1 cellular context compared by ENCODE assay signal in the genomic region with DNA sequence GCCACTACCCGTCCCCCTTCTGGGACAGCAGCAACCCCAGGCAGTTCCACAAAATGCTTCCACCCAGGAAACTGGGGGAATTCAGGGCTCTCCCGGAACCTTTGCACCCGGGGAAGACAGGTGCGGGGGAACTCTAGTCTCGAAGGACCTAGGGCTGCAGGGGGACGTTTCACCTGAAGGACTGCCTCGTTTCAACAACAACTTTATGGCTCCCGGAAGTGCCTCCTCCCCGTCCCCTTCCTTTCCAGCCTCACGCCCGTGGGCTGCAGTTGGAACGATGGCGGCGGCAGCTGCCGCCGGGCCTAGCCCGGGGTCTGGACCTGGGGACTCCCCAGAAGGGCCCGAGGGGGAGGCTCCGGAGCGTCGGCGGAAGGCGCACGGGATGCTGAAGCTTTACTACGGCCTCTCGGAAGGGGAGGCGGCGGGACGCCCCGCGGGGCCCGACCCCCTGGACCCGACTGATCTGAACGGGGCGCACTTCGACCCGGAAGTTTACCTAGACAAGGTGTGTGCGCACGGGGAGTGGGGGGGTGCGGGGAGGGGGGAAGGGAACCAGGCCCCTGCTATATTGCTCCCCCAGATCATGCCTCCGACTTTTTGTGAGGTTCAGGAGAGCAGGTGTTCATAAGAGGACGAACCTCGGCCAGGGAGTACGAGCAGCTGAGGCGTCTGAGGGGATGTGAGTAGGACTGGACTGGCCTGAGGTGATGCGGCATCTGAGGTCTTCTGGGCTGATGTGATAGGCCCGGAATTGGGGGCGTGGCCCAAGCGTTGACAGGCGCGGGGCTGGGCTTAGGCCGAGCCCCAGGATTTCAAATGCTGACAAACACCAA.
TF ChIP-seq lines count a peak whose summit lies in the region.

A gene (plus strand): TSS at position 241 of the 833 bp plus-strand sequence. CDS start 37 bp downstream, at position 278.

TF ChIP-seq in HepG2, 621 proteins besides CTCF, POLR2A, EP300 and RAD21 (continued from another document and continues in another):
- TF ChIP-seq KLF12 (CRISPR knock-in tag; IDR thresholded peaks at IDR 0.05; ENCODE audit: borderline replicate concordance) (peak; percentile 68), ZNF530 (CRISPR knock-in tag; IDR thresholded peaks at IDR 0.05; ENCODE audit: low read depth) (no peak), ZC3H13 (CRISPR knock-in tag; IDR thresholded peaks at IDR 0.05) (no peak), MXI1 (IDR thresholded peaks at IDR 0.05; ENCODE audit: borderline replicate concordance, low read depth, low read length) (peak; percentile 95; the same call in 1 of the 3 replicates), PRMT3 (CRISPR knock-in tag; IDR thresholded peaks at IDR 0.05; ENCODE audit: borderline replicate concordance, low read depth) (no peak), TAF1 (CRISPR knock-in tag; IDR thresholded peaks at IDR 0.05) (peak; percentile 79), NCOA5 (CRISPR knock-in tag; IDR thresholded peaks at IDR 0.05) (no peak; the same call in 1 of the 2 replicates), ZNF749 (CRISPR knock-in tag; IDR thresholded peaks at IDR 0.05; ENCODE audit: borderline replicate concordance) (no peak; the same call in 1 of the 2 replicates), TCF7L2 (IDR thresholded peaks at IDR 0.05; ENCODE audit: low read depth, low read length) (no peak), TAF15 (IDR thresholded peaks at IDR 0.05; ENCODE audit: low read depth, low read length, poor library complexity, severe bottlenecking) (peak; percentile 82), ZNF343 (CRISPR knock-in tag; IDR thresholded peaks at IDR 0.05) (0 out of 2 replicates have a peak, but pooled peaks have one; percentile 65), MEIS1 (CRISPR knock-in tag; IDR thresholded peaks at IDR 0.05; ENCODE audit: borderline replicate concordance) (peak; percentile 60; the same call in 1 of the 2 replicates), CAMTA2 (CRISPR knock-in tag; IDR thresholded peaks at IDR 0.05; ENCODE audit: borderline replicate concordance) (peak; percentile 77; the same call in 1 of the 2 replicates), ZNF564 (CRISPR knock-in tag; IDR thresholded peaks at IDR 0.05) (0 out of 2 replicates have a peak, but pooled peaks have one; percentile 50), MIER2 (CRISPR knock-in tag; IDR thresholded peaks at IDR 0.05) (peak; percentile 67; the same call in 1 of the 2 replicates), ELF3 (CRISPR knock-in tag; IDR thresholded peaks at IDR 0.05) (peak; percentile 89), ZFX (CRISPR knock-in tag; IDR thresholded peaks at IDR 0.05; ENCODE audit: low read depth) (peak; percentile 94), IRX3 (CRISPR knock-in tag; IDR thresholded peaks at IDR 0.05; ENCODE audit: borderline replicate concordance, low read depth) (no peak), ZNF431 (CRISPR knock-in tag; IDR thresholded peaks at IDR 0.05; ENCODE audit: borderline replicate concordance, low read depth) (no peak; the same call in 1 of the 2 replicates), JUNB (CRISPR knock-in tag; IDR thresholded peaks at IDR 0.05; ENCODE audit: borderline replicate concordance) (no peak), DR1 (CRISPR knock-in tag; IDR thresholded peaks at IDR 0.05) (peak; percentile 35; the same call in 1 of the 2 replicates), KDM5B (CRISPR knock-in tag; IDR thresholded peaks at IDR 0.05; ENCODE audit: borderline replicate concordance) (peak; percentile 74; the same call in 1 of the 2 replicates), RFXANK (CRISPR knock-in tag; IDR thresholded peaks at IDR 0.05) (no peak; the same call in 1 of the 2 replicates), KMT2B (CRISPR knock-in tag; IDR thresholded peaks at IDR 0.05) (peak; percentile 86), TP53 (CRISPR knock-in tag; conservative IDR thresholded peaks at IDR 0.05) (peak; percentile 67; the same call in 1 of the 2 replicates), GTF2F1 (IDR thresholded peaks at IDR 0.05; ENCODE audit: low read length) (peak; percentile 77; the same call in 1 of the 2 replicates), NR2F2 (IDR thresholded peaks at IDR 0.05; ENCODE audit: borderline replicate concordance, low read depth) (0 out of 2 replicates have a peak, but pooled peaks have one; percentile 71), KDM5A (IDR thresholded peaks at IDR 0.05; ENCODE audit: borderline replicate concordance, low read length) (peak; percentile 99), RCOR2 (CRISPR knock-in tag; IDR thresholded peaks at IDR 0.05) (no peak; the same call in 1 of the 2 replicates)
- TF ChIP-seq, protein P1, sequence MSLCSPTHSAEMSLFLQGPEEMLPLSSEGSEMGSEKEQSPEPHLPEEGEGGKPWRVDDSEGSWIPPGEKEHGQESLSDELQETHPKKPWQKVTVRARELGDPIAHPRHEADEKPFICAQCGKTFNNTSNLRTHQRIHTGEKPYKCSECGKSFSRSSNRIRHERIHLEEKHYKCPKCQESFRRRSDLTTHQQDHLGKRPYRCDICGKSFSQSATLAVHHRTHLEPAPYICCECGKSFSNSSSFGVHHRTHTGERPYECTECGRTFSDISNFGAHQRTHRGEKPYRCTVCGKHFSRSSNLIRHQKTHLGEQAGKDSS (CRISPR knock-in tag; IDR thresholded peaks at IDR 0.05; ENCODE audit: borderline replicate concordance, low read depth) = peak; percentile 79; the same call in 1 of the 2 replicates
- TF ChIP-seq, protein P2, sequence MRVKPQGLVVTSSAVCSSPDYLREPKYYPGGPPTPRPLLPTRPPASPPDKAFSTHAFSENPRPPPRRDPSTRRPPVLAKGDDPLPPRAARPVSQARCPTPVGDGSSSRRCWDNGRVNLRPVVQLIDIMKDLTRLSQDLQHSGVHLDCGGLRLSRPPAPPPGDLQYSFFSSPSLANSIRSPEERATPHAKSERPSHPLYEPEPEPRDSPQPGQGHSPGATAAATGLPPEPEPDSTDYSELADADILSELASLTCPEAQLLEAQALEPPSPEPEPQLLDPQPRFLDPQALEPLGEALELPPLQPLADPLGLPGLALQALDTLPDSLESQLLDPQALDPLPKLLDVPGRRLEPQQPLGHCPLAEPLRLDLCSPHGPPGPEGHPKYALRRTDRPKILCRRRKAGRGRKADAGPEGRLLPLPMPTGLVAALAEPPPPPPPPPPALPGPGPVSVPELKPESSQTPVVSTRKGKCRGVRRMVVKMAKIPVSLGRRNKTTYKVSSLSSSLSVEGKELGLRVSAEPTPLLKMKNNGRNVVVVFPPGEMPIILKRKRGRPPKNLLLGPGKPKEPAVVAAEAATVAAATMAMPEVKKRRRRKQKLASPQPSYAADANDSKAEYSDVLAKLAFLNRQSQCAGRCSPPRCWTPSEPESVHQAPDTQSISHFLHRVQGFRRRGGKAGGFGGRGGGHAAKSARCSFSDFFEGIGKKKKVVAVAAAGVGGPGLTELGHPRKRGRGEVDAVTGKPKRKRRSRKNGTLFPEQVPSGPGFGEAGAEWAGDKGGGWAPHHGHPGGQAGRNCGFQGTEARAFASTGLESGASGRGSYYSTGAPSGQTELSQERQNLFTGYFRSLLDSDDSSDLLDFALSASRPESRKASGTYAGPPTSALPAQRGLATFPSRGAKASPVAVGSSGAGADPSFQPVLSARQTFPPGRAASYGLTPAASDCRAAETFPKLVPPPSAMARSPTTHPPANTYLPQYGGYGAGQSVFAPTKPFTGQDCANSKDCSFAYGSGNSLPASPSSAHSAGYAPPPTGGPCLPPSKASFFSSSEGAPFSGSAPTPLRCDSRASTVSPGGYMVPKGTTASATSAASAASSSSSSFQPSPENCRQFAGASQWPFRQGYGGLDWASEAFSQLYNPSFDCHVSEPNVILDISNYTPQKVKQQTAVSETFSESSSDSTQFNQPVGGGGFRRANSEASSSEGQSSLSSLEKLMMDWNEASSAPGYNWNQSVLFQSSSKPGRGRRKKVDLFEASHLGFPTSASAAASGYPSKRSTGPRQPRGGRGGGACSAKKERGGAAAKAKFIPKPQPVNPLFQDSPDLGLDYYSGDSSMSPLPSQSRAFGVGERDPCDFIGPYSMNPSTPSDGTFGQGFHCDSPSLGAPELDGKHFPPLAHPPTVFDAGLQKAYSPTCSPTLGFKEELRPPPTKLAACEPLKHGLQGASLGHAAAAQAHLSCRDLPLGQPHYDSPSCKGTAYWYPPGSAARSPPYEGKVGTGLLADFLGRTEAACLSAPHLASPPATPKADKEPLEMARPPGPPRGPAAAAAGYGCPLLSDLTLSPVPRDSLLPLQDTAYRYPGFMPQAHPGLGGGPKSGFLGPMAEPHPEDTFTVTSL (CRISPR knock-in tag; IDR thresholded peaks at IDR 0.05; ENCODE audit: borderline replicate concordance) = peak; percentile 63; the same call in 1 of the 2 replicates
- TF ChIP-seq, protein P3, sequence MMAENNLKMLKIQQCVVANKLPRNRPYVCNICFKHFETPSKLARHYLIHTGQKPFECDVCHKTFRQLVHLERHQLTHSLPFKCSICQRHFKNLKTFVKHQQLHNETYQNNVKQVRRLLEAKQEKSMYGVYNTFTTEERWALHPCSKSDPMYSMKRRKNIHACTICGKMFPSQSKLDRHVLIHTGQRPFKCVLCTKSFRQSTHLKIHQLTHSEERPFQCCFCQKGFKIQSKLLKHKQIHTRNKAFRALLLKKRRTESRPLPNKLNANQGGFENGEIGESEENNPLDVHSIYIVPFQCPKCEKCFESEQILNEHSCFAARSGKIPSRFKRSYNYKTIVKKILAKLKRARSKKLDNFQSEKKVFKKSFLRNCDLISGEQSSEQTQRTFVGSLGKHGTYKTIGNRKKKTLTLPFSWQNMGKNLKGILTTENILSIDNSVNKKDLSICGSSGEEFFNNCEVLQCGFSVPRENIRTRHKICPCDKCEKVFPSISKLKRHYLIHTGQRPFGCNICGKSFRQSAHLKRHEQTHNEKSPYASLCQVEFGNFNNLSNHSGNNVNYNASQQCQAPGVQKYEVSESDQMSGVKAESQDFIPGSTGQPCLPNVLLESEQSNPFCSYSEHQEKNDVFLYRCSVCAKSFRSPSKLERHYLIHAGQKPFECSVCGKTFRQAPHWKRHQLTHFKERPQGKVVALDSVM (CRISPR knock-in tag; IDR thresholded peaks at IDR 0.05) = peak; percentile 68
- TF ChIP-seq, protein P4, sequence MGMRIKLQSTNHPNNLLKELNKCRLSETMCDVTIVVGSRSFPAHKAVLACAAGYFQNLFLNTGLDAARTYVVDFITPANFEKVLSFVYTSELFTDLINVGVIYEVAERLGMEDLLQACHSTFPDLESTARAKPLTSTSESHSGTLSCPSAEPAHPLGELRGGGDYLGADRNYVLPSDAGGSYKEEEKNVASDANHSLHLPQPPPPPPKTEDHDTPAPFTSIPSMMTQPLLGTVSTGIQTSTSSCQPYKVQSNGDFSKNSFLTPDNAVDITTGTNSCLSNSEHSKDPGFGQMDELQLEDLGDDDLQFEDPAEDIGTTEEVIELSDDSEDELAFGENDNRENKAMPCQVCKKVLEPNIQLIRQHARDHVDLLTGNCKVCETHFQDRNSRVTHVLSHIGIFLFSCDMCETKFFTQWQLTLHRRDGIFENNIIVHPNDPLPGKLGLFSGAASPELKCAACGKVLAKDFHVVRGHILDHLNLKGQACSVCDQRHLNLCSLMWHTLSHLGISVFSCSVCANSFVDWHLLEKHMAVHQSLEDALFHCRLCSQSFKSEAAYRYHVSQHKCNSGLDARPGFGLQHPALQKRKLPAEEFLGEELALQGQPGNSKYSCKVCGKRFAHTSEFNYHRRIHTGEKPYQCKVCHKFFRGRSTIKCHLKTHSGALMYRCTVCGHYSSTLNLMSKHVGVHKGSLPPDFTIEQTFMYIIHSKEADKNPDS (CRISPR knock-in tag; IDR thresholded peaks at IDR 0.05) = no peak
- TF ChIP-seq, protein P5, sequence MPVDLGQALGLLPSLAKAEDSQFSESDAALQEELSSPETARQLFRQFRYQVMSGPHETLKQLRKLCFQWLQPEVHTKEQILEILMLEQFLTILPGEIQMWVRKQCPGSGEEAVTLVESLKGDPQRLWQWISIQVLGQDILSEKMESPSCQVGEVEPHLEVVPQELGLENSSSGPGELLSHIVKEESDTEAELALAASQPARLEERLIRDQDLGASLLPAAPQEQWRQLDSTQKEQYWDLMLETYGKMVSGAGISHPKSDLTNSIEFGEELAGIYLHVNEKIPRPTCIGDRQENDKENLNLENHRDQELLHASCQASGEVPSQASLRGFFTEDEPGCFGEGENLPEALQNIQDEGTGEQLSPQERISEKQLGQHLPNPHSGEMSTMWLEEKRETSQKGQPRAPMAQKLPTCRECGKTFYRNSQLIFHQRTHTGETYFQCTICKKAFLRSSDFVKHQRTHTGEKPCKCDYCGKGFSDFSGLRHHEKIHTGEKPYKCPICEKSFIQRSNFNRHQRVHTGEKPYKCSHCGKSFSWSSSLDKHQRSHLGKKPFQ (CRISPR knock-in tag; IDR thresholded peaks at IDR 0.05; ENCODE audit: insufficient replicate concordance) = no peak
- TF ChIP-seq, protein P6, sequence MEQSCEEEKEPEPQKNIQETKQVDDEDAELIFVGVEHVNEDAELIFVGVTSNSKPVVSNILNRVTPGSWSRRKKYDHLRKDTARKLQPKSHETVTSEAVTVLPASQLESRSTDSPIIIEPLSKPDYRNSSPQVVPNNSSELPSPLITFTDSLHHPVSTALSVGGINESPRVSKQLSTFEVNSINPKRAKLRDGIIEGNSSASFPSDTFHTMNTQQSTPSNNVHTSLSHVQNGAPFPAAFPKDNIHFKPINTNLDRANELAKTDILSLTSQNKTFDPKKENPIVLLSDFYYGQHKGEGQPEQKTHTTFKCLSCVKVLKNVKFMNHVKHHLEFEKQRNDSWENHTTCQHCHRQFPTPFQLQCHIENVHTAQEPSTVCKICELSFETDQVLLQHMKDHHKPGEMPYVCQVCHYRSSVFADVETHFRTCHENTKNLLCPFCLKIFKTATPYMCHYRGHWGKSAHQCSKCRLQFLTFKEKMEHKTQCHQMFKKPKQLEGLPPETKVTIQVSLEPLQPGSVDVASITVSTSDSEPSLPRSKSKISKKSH (CRISPR knock-in tag; IDR thresholded peaks at IDR 0.05; ENCODE audit: borderline replicate concordance) = peak; percentile 70; the same call in 1 of the 2 replicates
- TF ChIP-seq, protein P7, sequence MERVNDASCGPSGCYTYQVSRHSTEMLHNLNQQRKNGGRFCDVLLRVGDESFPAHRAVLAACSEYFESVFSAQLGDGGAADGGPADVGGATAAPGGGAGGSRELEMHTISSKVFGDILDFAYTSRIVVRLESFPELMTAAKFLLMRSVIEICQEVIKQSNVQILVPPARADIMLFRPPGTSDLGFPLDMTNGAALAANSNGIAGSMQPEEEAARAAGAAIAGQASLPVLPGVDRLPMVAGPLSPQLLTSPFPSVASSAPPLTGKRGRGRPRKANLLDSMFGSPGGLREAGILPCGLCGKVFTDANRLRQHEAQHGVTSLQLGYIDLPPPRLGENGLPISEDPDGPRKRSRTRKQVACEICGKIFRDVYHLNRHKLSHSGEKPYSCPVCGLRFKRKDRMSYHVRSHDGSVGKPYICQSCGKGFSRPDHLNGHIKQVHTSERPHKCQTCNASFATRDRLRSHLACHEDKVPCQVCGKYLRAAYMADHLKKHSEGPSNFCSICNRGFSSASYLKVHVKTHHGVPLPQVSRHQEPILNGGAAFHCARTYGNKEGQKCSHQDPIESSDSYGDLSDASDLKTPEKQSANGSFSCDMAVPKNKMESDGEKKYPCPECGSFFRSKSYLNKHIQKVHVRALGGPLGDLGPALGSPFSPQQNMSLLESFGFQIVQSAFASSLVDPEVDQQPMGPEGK (CRISPR knock-in tag; IDR thresholded peaks at IDR 0.05) = peak; percentile 69
- TF ChIP-seq, protein P8, sequence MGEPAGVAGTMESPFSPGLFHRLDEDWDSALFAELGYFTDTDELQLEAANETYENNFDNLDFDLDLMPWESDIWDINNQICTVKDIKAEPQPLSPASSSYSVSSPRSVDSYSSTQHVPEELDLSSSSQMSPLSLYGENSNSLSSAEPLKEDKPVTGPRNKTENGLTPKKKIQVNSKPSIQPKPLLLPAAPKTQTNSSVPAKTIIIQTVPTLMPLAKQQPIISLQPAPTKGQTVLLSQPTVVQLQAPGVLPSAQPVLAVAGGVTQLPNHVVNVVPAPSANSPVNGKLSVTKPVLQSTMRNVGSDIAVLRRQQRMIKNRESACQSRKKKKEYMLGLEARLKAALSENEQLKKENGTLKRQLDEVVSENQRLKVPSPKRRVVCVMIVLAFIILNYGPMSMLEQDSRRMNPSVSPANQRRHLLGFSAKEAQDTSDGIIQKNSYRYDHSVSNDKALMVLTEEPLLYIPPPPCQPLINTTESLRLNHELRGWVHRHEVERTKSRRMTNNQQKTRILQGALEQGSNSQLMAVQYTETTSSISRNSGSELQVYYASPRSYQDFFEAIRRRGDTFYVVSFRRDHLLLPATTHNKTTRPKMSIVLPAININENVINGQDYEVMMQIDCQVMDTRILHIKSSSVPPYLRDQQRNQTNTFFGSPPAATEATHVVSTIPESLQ (CRISPR knock-in tag; conservative IDR thresholded peaks at IDR 0.05) = no peak
